Comparison of ENCODE assay signal across 17 cellular contexts in genomic region chr2:12558519-12558918, GRCh38.
DNase-seq lines count a peak whose midpoint lies in the region; ATAC-seq and TF ChIP-seq lines count a peak whose summit lies in the region.
"Had no signal": no experiment of that assay in that cellular context is flagged by ENCODE, and none has a peak within 500 bp of the region (broad histone marks: within the 10 kb centered on the region; RNA-seq: fewer than 3 reads in every experiment).

No MANE protein-coding gene starts in this region.

- CTCF ChIA-PET in T-cell (lab: Charles Lee), result no interaction called here

- POLR2A ChIA-PET in T-cell (lab: Charles Lee), result no interaction called here

- H3K9me3 ChIP-seq in WERI-Rb-1 (ENCODE audit: severe bottlenecking), result no peaks in the 10 kb centered on the region
- H3K9me3 ChIP-seq: Caco-2 had no signal

- no peak for TF ChIP-seq CTCF in WERI-Rb-1 (IDR thresholded peaks at IDR 0.05; ENCODE audit: low read depth, low read length)

- peaks cover 2% of the 10 kb centered on the region for H3K4me1 ChIP-seq in mesendoderm (ENCODE audit: control insufficient read depth, low read depth, low read length)
- H3K4me1 ChIP-seq: Caco-2 had no signal

- H4K8ac ChIP-seq in mesendoderm (ENCODE audit: low read depth, low read length), result no peak overlapping the region

- H3K36me3 ChIP-seq in WERI-Rb-1 (no peaks in the 10 kb centered on the region), mesendoderm (ENCODE audit: control insufficient read depth, insufficient read depth, low read length) (no peaks in the 10 kb centered on the region)

- H3K27me3 ChIP-seq in WERI-Rb-1 (ENCODE audit: insufficient read depth, low read depth, severe bottlenecking) (no peaks in the 10 kb centered on the region), mesendoderm (ENCODE audit: insufficient read depth, low read length, poor library complexity) (no peaks in the 10 kb centered on the region)

- H3K9ac ChIP-seq in mesendoderm (ENCODE audit: low read length), result no peak overlapping the region
- H3K9ac ChIP-seq: GM23248 had no signal

- ATAC-seq in T-cell (replicated peaks in 1 of 4), result no peak
- ATAC-seq in GM21390 (IDR thresholded peaks at IDR 0.05; ENCODE audit: unreplicated experiment), result no peak

- no peak overlapping the region for H3K23ac ChIP-seq in mesendoderm (ENCODE audit: low read length)

- no peak overlapping the region for H3K56ac ChIP-seq in mesendoderm (ENCODE audit: low read length)

- H3K4ac ChIP-seq in mesendoderm (ENCODE audit: low read depth, low read length), result no peak overlapping the region

- no peak overlapping the region for H3K4me3 ChIP-seq in WERI-Rb-1 (ENCODE audit: low read depth, low read length)
- H3K4me3 ChIP-seq in mesendoderm (ENCODE audit: low read length), result no peak overlapping the region
- H3K4me3 ChIP-seq: GM23248 had no signal

- TF ChIP-seq POLR2A in erythroblast (IDR thresholded peaks at IDR 0.05; ENCODE audit: low read length), result no peak

- no peak overlapping the region for H3K27ac ChIP-seq in WERI-Rb-1
- H3K27ac ChIP-seq in mesendoderm (ENCODE audit: low read depth, low read length), result no peak overlapping the region
- H3K27ac ChIP-seq: GM23248 had no signal

- H3K18ac ChIP-seq in mesendoderm (ENCODE audit: low read length), result no peak overlapping the region

- no peak overlapping the region for H2AK5ac ChIP-seq in mesendoderm (ENCODE audit: low read length)

- peak; percentile 62 for DNase-seq in NCI-H82 (lab: John Stamatoyannopoulos, UW)
- peak; percentile 29 for DNase-seq in WERI-Rb-1
- peak; percentile 18 for DNase-seq in mesendoderm
- no peak for DNase-seq in erythroblast (lab: John Stamatoyannopoulos, UW)
- DNase-seq in NCI-H146 treated with DMSO at 0.1 percent for 48 hours (lab: John Stamatoyannopoulos, UW; ENCODE audit: unreplicated experiment), result no peak
- DNase-seq in T-cell, result no peak
- DNase-seq: C1 segment of cervical spinal cord; Caco-2; CD4-positive, alpha-beta memory T cell; DMS 273 treated with DMSO at 0.1 percent for 48 hours; DMS53; DMS79 treated with DMSO at 0.1 percent for 48 hours; GF-D8; GM23248; H7; HCEC 1CT had no signal

- H3K27ac Mint-ChIP-seq in T-cell, result no peak overlapping the region

- WGBS in mesendoderm (ENCODE audit: extremely low coverage, insufficient coverage, low lambda C conversion rate), result no CpG with 5 or more reads among the region's 2 CpGs

- no peak overlapping the region for H2BK120ac ChIP-seq in mesendoderm (ENCODE audit: low read depth, low read length)

- H3K79me1 ChIP-seq in mesendoderm (ENCODE audit: low read length), result no peaks in the 10 kb centered on the region

- no peak overlapping the region for H4K5ac ChIP-seq in mesendoderm (ENCODE audit: low read length)

- no peaks in the 10 kb centered on the region for H3K36me3 Mint-ChIP-seq in T-cell
- H3K36me3 Mint-ChIP-seq: CD4-positive, alpha-beta memory T cell had no signal

- H3K79me2 ChIP-seq in mesendoderm (ENCODE audit: control insufficient read depth, insufficient read depth, low read length), result no peaks in the 10 kb centered on the region

- H2BK5ac ChIP-seq in mesendoderm (ENCODE audit: low read length), result no peak overlapping the region

- no peak overlapping the region for H2BK15ac ChIP-seq in mesendoderm (replicated peaks; ENCODE audit: low read depth)

- no peaks in the 10 kb centered on the region for H3K27me3 Mint-ChIP-seq in T-cell
- H3K27me3 Mint-ChIP-seq: CD4-positive, alpha-beta memory T cell had no signal

- no peaks in the 10 kb centered on the region for H3K9me3 Mint-ChIP-seq in T-cell
- H3K9me3 Mint-ChIP-seq: CD4-positive, alpha-beta memory T cell had no signal

- no peak overlapping the region for H3K4me3 Mint-ChIP-seq in T-cell
- H3K4me3 Mint-ChIP-seq: CD4-positive, alpha-beta memory T cell had no signal

- H3K4me2 ChIP-seq in mesendoderm (ENCODE audit: low read length), result no peak overlapping the region

- H3K4me1 Mint-ChIP-seq in T-cell, result peaks cover 47 to 62% (median 58%) of the 10 kb centered on the region in 3 donors

Comparison
In these comparisons a context has a peak if more than half of its experiments do, and no peak if none do; other contexts are left out.
1. DNase-seq: peak in NCI-H82 (single experiment), WERI-Rb-1 (single experiment) and mesendoderm (single experiment); none in erythroblast (0 of 2), NCI-H146 treated with DMSO at 0.1 percent for 48 hours (single experiment) and T-cell (0 of 34).